ENCODE assay signal across 10 cellular contexts in the genomic region with DNA sequence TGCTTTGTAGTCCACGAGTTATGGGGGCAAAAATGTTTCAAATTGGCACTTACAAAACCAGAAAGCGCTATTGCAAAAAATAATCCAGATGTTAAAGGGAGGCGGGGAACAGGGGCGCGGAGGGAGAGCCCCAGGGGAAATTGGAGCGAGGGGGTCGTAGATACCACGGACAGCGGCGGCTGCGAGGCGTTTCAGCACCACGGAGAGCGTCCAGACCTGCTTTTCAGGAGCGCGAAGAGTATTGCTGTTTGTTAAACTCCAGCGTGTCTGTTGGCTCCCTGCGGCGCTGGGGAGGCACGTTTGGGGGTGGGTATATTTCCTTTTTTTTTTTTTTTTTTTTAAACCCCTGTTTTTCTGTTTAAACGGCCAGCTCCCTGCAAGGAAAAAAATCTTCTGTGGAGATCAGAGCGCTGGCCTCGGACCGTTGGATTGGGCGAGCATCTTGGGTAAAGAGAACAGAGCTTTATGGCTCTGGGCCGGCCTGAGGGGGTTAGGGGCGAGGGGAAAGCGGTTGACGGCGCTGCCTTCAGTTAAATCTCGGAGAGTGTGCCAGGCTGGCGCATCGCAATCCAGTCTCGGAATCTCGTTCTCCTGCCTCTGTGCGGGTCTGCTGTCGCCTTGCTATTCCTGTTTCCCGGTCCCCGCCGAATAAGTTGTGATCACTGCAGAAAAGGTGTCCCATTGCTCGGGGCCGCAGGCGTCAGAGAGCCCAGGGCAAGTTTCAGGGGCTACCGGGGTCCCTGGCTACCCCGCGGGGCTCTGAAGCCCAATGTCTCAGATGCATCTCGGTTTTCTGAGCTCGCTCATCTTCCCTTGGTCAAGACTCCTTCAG. TPM values are rescaled to one million over a fixed set of nuclear protein-coding genes. Genes with fewer than 3 reads are reported as not detected.
DNase-seq lines count a peak whose midpoint lies in the region; ATAC-seq and TF ChIP-seq lines count a peak whose summit lies in the region.
"Had no signal": no experiment of that assay in that cellular context is flagged by ENCODE, and none has a peak within 500 bp of the region (broad histone marks: within the 10 kb centered on the region; RNA-seq: fewer than 3 reads in every experiment).

Gene GLRA1 (minus strand): TSS at position 288 of the 832 bp plus-strand sequence. CDS start 302 bp downstream, outside the sequence.

- peak; percentile 72 for ATAC-seq in natural killer cell
- ATAC-seq in natural killer cell treated with Interleukin-12 subunit alpha and Interleukin-12 subunit beta and Interleukin-15 and Interleukin-18, amount 100 ng/mL, for 72 hours, result no peak

- H3K4me1 Mint-ChIP-seq in natural killer cell (no peaks in the 10 kb centered on the region), brain (peaks cover 20% of the 10 kb centered on the region), immature natural killer cell (no peaks in the 10 kb centered on the region)
- H3K4me1 Mint-ChIP-seq in natural killer cell treated with Interleukin-12 subunit alpha and Interleukin-12 subunit beta and Interleukin-15 and Interleukin-18, amount 100 ng/mL, for 72 hours (ENCODE audit: low read depth in 2 of 2), result no peaks in the 10 kb centered on the region

- DNase-seq in natural killer cell (peak; percentile 32), SW480 (ENCODE audit: low spot score) (peak; percentile 30), immature natural killer cell (peak; percentile 28 to 46 (median 32)), NCI-H1694 (lab: John Stamatoyannopoulos, UW) (no peak), suprapubic skin (ENCODE audit: low spot score in 2 of 2) (no peak)
- DNase-seq in natural killer cell treated with Interleukin-12 subunit alpha and Interleukin-12 subunit beta and Interleukin-15 and Interleukin-18, amount 100 ng/mL, for 72 hours (ENCODE audit: low spot score), result no peak
- peak in 2 of 3 donors; percentile 3 to 26 for DNase-seq in stimulated activated CD4-positive, alpha-beta T cell treated with anti-CD3 and anti-CD28 coated beads, TNF-alpha, amount 100 ng/mL, for 1 hour (ENCODE audit: low read depth in 3 of 3, low spot score in 1 of 3)

- no peak for TF ChIP-seq POLR2A in suprapubic skin (IDR thresholded peaks at IDR 0.05)

- peaks cover 25% of the 10 kb centered on the region for H3K27me3 ChIP-seq in suprapubic skin

- no peaks in the 10 kb centered on the region for H3K4me1 ChIP-seq in suprapubic skin

- H3K4me3 ChIP-seq in suprapubic skin, result no peak within 1 kb of the TSS

- intact Hi-C loops in natural killer cell (cut with micrococcal nuclease), result no loop called here

- H3K4me3 Mint-ChIP-seq in natural killer cell (no peak within 1 kb of the TSS), brain (peak within 1 kb of the TSS; percentile 80 to 89 (median 86)), immature natural killer cell (no peak within 1 kb of the TSS)
- no peak within 1 kb of the TSS for H3K4me3 Mint-ChIP-seq in natural killer cell treated with Interleukin-12 subunit alpha and Interleukin-12 subunit beta and Interleukin-15 and Interleukin-18, amount 100 ng/mL, for 72 hours
- H3K4me3 Mint-ChIP-seq: stimulated activated naive CD8-positive, alpha-beta T cell treated with anti-CD3 and anti-CD28 coated beads, Interleukin-15, Interleukin-2, amounts not matched to agents 100 ng/mL and 50 ng/mL, for 24 hours had no signal

- H3K27ac Mint-ChIP-seq in natural killer cell (no peak within 1 kb of the TSS), brain (peak within 1 kb of the TSS in 3 of 5 experiments; percentile 22 to 91 (median 71)), immature natural killer cell (no peak within 1 kb of the TSS)
- no peak within 1 kb of the TSS for H3K27ac Mint-ChIP-seq in natural killer cell treated with Interleukin-12 subunit alpha and Interleukin-12 subunit beta and Interleukin-15 and Interleukin-18, amount 100 ng/mL, for 72 hours
- H3K27ac Mint-ChIP-seq: stimulated activated naive CD8-positive, alpha-beta T cell treated with anti-CD3 and anti-CD28 coated beads, Interleukin-15, Interleukin-2, amounts not matched to agents 100 ng/mL and 50 ng/mL, for 24 hours had no signal

- H3K36me3 Mint-ChIP-seq in natural killer cell (peaks cover 11% of the 10 kb centered on the region), brain (no peaks in the 10 kb centered on the region), immature natural killer cell (no peaks in the 10 kb centered on the region)
- H3K36me3 Mint-ChIP-seq in natural killer cell treated with Interleukin-12 subunit alpha and Interleukin-12 subunit beta and Interleukin-15 and Interleukin-18, amount 100 ng/mL, for 72 hours, result no peaks in the 10 kb centered on the region

- peaks cover 5% of the 10 kb centered on the region for H3K9me3 ChIP-seq in suprapubic skin

- WGBS in suprapubic skin, result 8% methylated on average over 48 of the region's 48 CpGs

- no peak for TF ChIP-seq EP300 in suprapubic skin (IDR thresholded peaks at IDR 0.05)

- TF ChIP-seq CTCF in natural killer cell (IDR thresholded peaks at IDR 0.05) (no peak), brain (conservative IDR thresholded peaks at IDR 0.05) (no peak), suprapubic skin (IDR thresholded peaks at IDR 0.05) (no peak)

- no peaks in the 10 kb centered on the region for H3K36me3 ChIP-seq in suprapubic skin

- peaks cover 0 to 2% of the 10 kb centered on the region in 2 donors for H3K9me3 Mint-ChIP-seq in natural killer cell
- H3K9me3 Mint-ChIP-seq in natural killer cell treated with Interleukin-12 subunit alpha and Interleukin-12 subunit beta and Interleukin-15 and Interleukin-18, amount 100 ng/mL, for 72 hours, result peaks cover 6% of the 10 kb centered on the region
- peaks cover 0 to 17% (median 0%) of the 10 kb centered on the region in 5 experiments for H3K9me3 Mint-ChIP-seq in brain
- H3K9me3 Mint-ChIP-seq in immature natural killer cell, result peaks cover 0 to 36% (median 3%) of the 10 kb centered on the region in 6 donors

- H3K27me3 Mint-ChIP-seq in natural killer cell (ENCODE audit: low read depth in 2 of 2) (peaks cover 18 to 25% of the 10 kb centered on the region in 2 donors), brain (peaks cover 78% of the 10 kb centered on the region), immature natural killer cell (ENCODE audit: low read depth in 3 of 3) (peaks cover 0 to 22% (median 3%) of the 10 kb centered on the region in 3 donors)
- H3K27me3 Mint-ChIP-seq in natural killer cell treated with Interleukin-12 subunit alpha and Interleukin-12 subunit beta and Interleukin-15 and Interleukin-18, amount 100 ng/mL, for 72 hours, result peaks cover 18 to 40% of the 10 kb centered on the region in 2 donors

- no peak within 1 kb of the TSS for H3K27ac ChIP-seq in suprapubic skin
- H3K27ac ChIP-seq: C4-2B had no signal

RNA-seq across cellular contexts. Expression of gene GLRA1, which starts in this region (rescaled TPM):
- total RNA-seq in natural killer cell (not detected), suprapubic skin (not detected)
- not detected for total RNA-seq in natural killer cell treated with Interleukin-12 subunit alpha and Interleukin-12 subunit beta and Interleukin-15 and Interleukin-18, amount 100 ng/mL, for 72 hours
- polyA plus RNA-seq in brain (ENCODE audit: insufficient read depth, low read depth, low replicate concordance) (not detected), immature natural killer cell (not detected)

Comparison
In these comparisons a context has a peak if more than half of its experiments do, and no peak if none do; other contexts are left out.
1. Peak in DNase-seq and ATAC-seq in natural killer cell; RNA of the gene not detected or under 1 TPM.
2. Peak in DNase-seq in immature natural killer cell; RNA of the gene not detected or under 1 TPM.
3. DNase-seq: peak in SW480 (single experiment) and stimulated activated CD4-positive, alpha-beta T cell treated with anti-CD3 and anti-CD28 coated beads, TNF-alpha, amount 100 ng/mL, for 1 hour (2 of 3); none in natural killer cell treated with Interleukin-12 subunit alpha and Interleukin-12 subunit beta and Interleukin-15 and Interleukin-18, amount 100 ng/mL, for 72 hours (single experiment), NCI-H1694 (single experiment) and suprapubic skin (0 of 2).
4. H3K27ac Mint-ChIP-seq: peak in brain (3 of 5); none in natural killer cell (0 of 2), natural killer cell treated with Interleukin-12 subunit alpha and Interleukin-12 subunit beta and Interleukin-15 and Interleukin-18, amount 100 ng/mL, for 72 hours (0 of 2) and immature natural killer cell (0 of 6).
5. H3K4me3 Mint-ChIP-seq: peak in brain (5 of 5); none in natural killer cell (single experiment), natural killer cell treated with Interleukin-12 subunit alpha and Interleukin-12 subunit beta and Interleukin-15 and Interleukin-18, amount 100 ng/mL, for 72 hours (single experiment) and immature natural killer cell (0 of 5).